8 cellular contexts compared by ENCODE assay signal in genomic region chr10:3757638-3758490, GRCh38. TPM values are rescaled to one million over a fixed set of nuclear protein-coding genes. Genes with fewer than 3 reads are reported as not detected.
DNase-seq lines count a peak whose midpoint lies in the region; ATAC-seq and TF ChIP-seq lines count a peak whose summit lies in the region.

No MANE protein-coding gene starts in this region.

- H3K4me2 ChIP-seq in neural progenitor cell, result no peak overlapping the region

- no peak overlapping the region for H2AFZ ChIP-seq in neural progenitor cell (replicated peaks)

- H3K36me3 Mint-ChIP-seq in neural progenitor cell, result no peaks in the 10 kb centered on the region

- H3K27ac ChIP-seq in upper lobe of right lung (peak overlapping the region; percentile 42), neural progenitor cell (no peak overlapping the region)

- no peaks in the 10 kb centered on the region for H4K20me1 ChIP-seq in neural progenitor cell (ENCODE audit: low read depth)

- peak; percentile 47 to 58 (median 51) for DNase-seq in activated CD4-positive, CD25-positive, alpha-beta regulatory T cell (lab: John Stamatoyannopoulos, UW)
- DNase-seq in epithelial cell of proximal tubule (ENCODE audit: low read depth), result peak; percentile 79
- DNase-seq in upper lobe of right lung, result no peak
- no peak for DNase-seq in NCI-H2196 treated with DMSO at 0.1 percent for 48 hours (lab: John Stamatoyannopoulos, UW; ENCODE audit: unreplicated experiment)
- DNase-seq in neural progenitor cell (ENCODE audit: low spot score), result no peak
- no peak for DNase-seq in NCI-H2196 (lab: John Stamatoyannopoulos, UW; ENCODE audit: unreplicated experiment)

- H3K27ac Mint-ChIP-seq in neural progenitor cell, result no peak overlapping the region

- peaks cover 2% of the 10 kb centered on the region for H3K27me3 Mint-ChIP-seq in neural progenitor cell (ENCODE audit: insufficient read depth, low read depth)

- H3K27me3 ChIP-seq in upper lobe of right lung (no peaks in the 10 kb centered on the region), neural progenitor cell (peaks cover 33% of the 10 kb centered on the region)

- no peaks in the 10 kb centered on the region for H3K9me3 Mint-ChIP-seq in neural progenitor cell

- TF ChIP-seq CTCF in epithelial cell of proximal tubule (conservative IDR thresholded peaks at IDR 0.05; ENCODE audit: low read depth, low read length), result no peak
- TF ChIP-seq CTCF in upper lobe of right lung (IDR thresholded peaks at IDR 0.05), result no peak
- TF ChIP-seq CTCF in neural progenitor cell (IDR thresholded peaks at IDR 0.05), result no peak

- no peak overlapping the region for H3K9ac ChIP-seq in neural progenitor cell

- no peaks in the 10 kb centered on the region for H3K36me3 ChIP-seq in upper lobe of right lung
- no peaks in the 10 kb centered on the region for H3K36me3 ChIP-seq in neural progenitor cell

- H3K4me3 Mint-ChIP-seq in neural progenitor cell, result no peak overlapping the region

- peak; percentile 81 for ATAC-seq in GM18868 (IDR thresholded peaks at IDR 0.05; ENCODE audit: unreplicated experiment)
- peak; percentile 64 for ATAC-seq in HG02943 (IDR thresholded peaks at IDR 0.05; ENCODE audit: low read depth, unreplicated experiment)
- ATAC-seq in upper lobe of right lung, result no peak

- H3K4me3 ChIP-seq in epithelial cell of proximal tubule (ENCODE audit: low read depth, low read length) (no peak overlapping the region), upper lobe of right lung (no peak overlapping the region), neural progenitor cell (no peak overlapping the region)

- H3K79me2 ChIP-seq in neural progenitor cell (ENCODE audit: low read depth), result no peaks in the 10 kb centered on the region

- intact Hi-C loops in upper lobe of right lung (cut with DNase I), result no loop called here

- peaks cover 16% of the 10 kb centered on the region for H3K4me1 Mint-ChIP-seq in neural progenitor cell

- H3K4me1 ChIP-seq in upper lobe of right lung (peaks cover 11% of the 10 kb centered on the region), neural progenitor cell (peaks cover 10% of the 10 kb centered on the region)

- peaks cover 11% of the 10 kb centered on the region for H3F3A ChIP-seq in neural progenitor cell (ENCODE audit: low read depth)

- H3K9me3 ChIP-seq in upper lobe of right lung (no peaks in the 10 kb centered on the region), neural progenitor cell (ENCODE audit: low read depth) (no peaks in the 10 kb centered on the region)

RNA-seq across cellular contexts. Expression of gene KLF6, which starts 27.1 kb away (rescaled TPM):
- total RNA-seq in epithelial cell of proximal tubule, result 52.6 and 88.1 TPM in 2 replicates
- 247 TPM for total RNA-seq in upper lobe of right lung
- 8.7 and 11.9 TPM in 2 replicates for total RNA-seq in neural progenitor cell (ENCODE audit: low replicate concordance)

Comparison
In these comparisons a context has a peak if more than half of its experiments do, and no peak if none do; other contexts are left out.
1. DNase-seq: peak in activated CD4-positive, CD25-positive, alpha-beta regulatory T cell (4 of 4) and epithelial cell of proximal tubule (single experiment); none in upper lobe of right lung (single experiment), NCI-H2196 treated with DMSO at 0.1 percent for 48 hours (single experiment), neural progenitor cell (single experiment) and NCI-H2196 (single experiment).